15 cellular contexts compared by ENCODE assay signal in genomic region chr1:210358511-210359148, GRCh38. TPM values are rescaled to one million over a fixed set of nuclear protein-coding genes. Genes with fewer than 3 reads are reported as not detected.
A peak's percentile ranks its signal among the peaks of the same experiment; 100 is the strongest.
DNase-seq lines count a peak whose midpoint lies in the region; ATAC-seq and TF ChIP-seq lines count a peak whose summit lies in the region.
"Had no signal": no experiment of that assay in that cellular context is flagged by ENCODE, and none has a peak within 500 bp of the region (broad histone marks: within the 10 kb centered on the region; RNA-seq: fewer than 3 reads in every experiment).

No MANE protein-coding gene starts in this region.

- H3K4me1 Mint-ChIP-seq in endodermal cell (peaks cover 29% of the 10 kb centered on the region), progenitor cell of endocrine pancreas (ENCODE audit: low read depth) (peaks cover 6% of the 10 kb centered on the region)
- peaks cover 10% of the 10 kb centered on the region for H3K4me1 Mint-ChIP-seq in activated naive CD4-positive, alpha-beta T cell treated with anti-CD3 and anti-CD28 coated beads for 36 hours (ENCODE audit: low read depth)

- H3K36me3 ChIP-seq in HUES48 (ENCODE audit: control insufficient read depth, insufficient read depth, low read length) (no peaks in the 10 kb centered on the region), endodermal cell (ENCODE audit: control insufficient read depth, insufficient read depth, low read length) (no peaks in the 10 kb centered on the region), mucosa of descending colon (ENCODE audit: low read depth) (no peaks in the 10 kb centered on the region)
- H3K36me3 ChIP-seq: BLaER1, SJSA1 had no signal

- peak; percentile 37 for ATAC-seq in mucosa of descending colon
- ATAC-seq in GM18861 (IDR thresholded peaks at IDR 0.05; ENCODE audit: unreplicated experiment), result no peak

- H3K4me3 ChIP-seq in HUES48 (ENCODE audit: low read depth, low read length) (no peak overlapping the region), endodermal cell (ENCODE audit: low read length) (no peak overlapping the region), mucosa of descending colon (no peak overlapping the region)
- H3K4me3 ChIP-seq: BLaER1, SJSA1 had no signal

- H3K27me3 ChIP-seq in HUES48 (ENCODE audit: control insufficient read depth, insufficient read depth, low read length), result no peaks in the 10 kb centered on the region
- H3K27me3 ChIP-seq in endodermal cell (ENCODE audit: control insufficient read depth, insufficient read depth, low read length, poor library complexity, severe bottlenecking), result no peaks in the 10 kb centered on the region
- H3K27me3 ChIP-seq: BLaER1, SJSA1 had no signal

- H3K27ac Mint-ChIP-seq in endodermal cell (no peak overlapping the region), progenitor cell of endocrine pancreas (no peak overlapping the region)
- H3K27ac Mint-ChIP-seq in activated naive CD4-positive, alpha-beta T cell treated with anti-CD3 and anti-CD28 coated beads for 36 hours, result no peak overlapping the region

- H3K27ac ChIP-seq in HUES48 (ENCODE audit: low read depth, low read length) (peak overlapping the region; percentile 2), endodermal cell (ENCODE audit: low read depth, low read length) (no peak overlapping the region)
- H3K27ac ChIP-seq: BLaER1, RWPE1, SJSA1 had no signal

- no peaks in the 10 kb centered on the region for H3K36me3 Mint-ChIP-seq in endodermal cell (ENCODE audit: low read depth)
- no peaks in the 10 kb centered on the region for H3K36me3 Mint-ChIP-seq in activated naive CD4-positive, alpha-beta T cell treated with anti-CD3 and anti-CD28 coated beads for 36 hours (ENCODE audit: low read depth)
- no peaks in the 10 kb centered on the region for H3K36me3 Mint-ChIP-seq in progenitor cell of endocrine pancreas (ENCODE audit: insufficient read depth)

- DNase-seq in NCI-H69 (lab: John Stamatoyannopoulos, UW) (peak; percentile 78), endodermal cell (peak; percentile 55), mucosa of descending colon (peak in 1 of 3 donors; percentile 10), progenitor cell of endocrine pancreas (ENCODE audit: low spot score, unreplicated experiment) (no peak)
- no peak for DNase-seq in activated naive CD4-positive, alpha-beta T cell treated with anti-CD3 and anti-CD28 coated beads for 36 hours
- no peak for DNase-seq in activated CD4-positive, alpha-beta T cell treated with anti-CD3 and anti-CD28 coated beads, Interleukin-2, amount 50 U/mL, for 4 hours
- DNase-seq: NCI-H2029 treated with DMSO at 0.1 percent for 48 hours; NCI-H446 treated with DMSO at 0.1 percent for 48 hours; NK-92 treated with Interleukin-12 subunit alpha and Interleukin-12 subunit beta, amount 100 ng/mL, for 24 hours; SW 1271 had no signal

- H3K9me3 Mint-ChIP-seq in endodermal cell, result no peaks in the 10 kb centered on the region
- H3K9me3 Mint-ChIP-seq in activated naive CD4-positive, alpha-beta T cell treated with anti-CD3 and anti-CD28 coated beads for 36 hours, result no peaks in the 10 kb centered on the region
- no peaks in the 10 kb centered on the region for H3K9me3 Mint-ChIP-seq in progenitor cell of endocrine pancreas (ENCODE audit: low read depth)

- CTCF ChIA-PET in activated naive CD4-positive, alpha-beta T cell treated with anti-CD3 and anti-CD28 coated beads for 36 hours (lab: Charles Lee), result interaction anchor here (0.9 to 3.1 kb wide), 2 partner anchors 16 to 41 kb away, joined by 3 to 19 read pairs; no protein-coding TSS in a partner anchor

- H3K9me3 ChIP-seq in HUES48 (ENCODE audit: control insufficient read depth, insufficient read depth, low read length) (no peaks in the 10 kb centered on the region), endodermal cell (ENCODE audit: control insufficient read depth, low read length) (no peaks in the 10 kb centered on the region), mucosa of descending colon (no peaks in the 10 kb centered on the region)
- H3K9me3 ChIP-seq: BLaER1, SJSA1 had no signal

- WGBS in endodermal cell (ENCODE audit: insufficient coverage in 1 of 2, insufficient read length in 1 of 2), 2 experiments, result 40 to 44% methylated on average over 2 to 5 of the region's 5 CpGs

- H3K4me1 ChIP-seq in HUES48 (ENCODE audit: control insufficient read depth, insufficient read depth, low read length) (peaks cover 23% of the 10 kb centered on the region), endodermal cell (ENCODE audit: control insufficient read depth, insufficient read depth, low read length) (peaks cover 3% of the 10 kb centered on the region), mucosa of descending colon (ENCODE audit: low read depth) (peaks cover 3% of the 10 kb centered on the region)
- H3K4me1 ChIP-seq: SJSA1 had no signal

- TF ChIP-seq CTCF in endodermal cell (conservative IDR thresholded peaks at IDR 0.05), result no peak
- no peak for TF ChIP-seq CTCF in mucosa of descending colon (IDR thresholded peaks at IDR 0.05)
- TF ChIP-seq CTCF in progenitor cell of endocrine pancreas (IDR thresholded peaks at IDR 0.05; ENCODE audit: unreplicated experiment), result no peak

- H3K4me3 Mint-ChIP-seq in endodermal cell, result no peak overlapping the region
- H3K4me3 Mint-ChIP-seq in activated naive CD4-positive, alpha-beta T cell treated with anti-CD3 and anti-CD28 coated beads for 36 hours, result no peak overlapping the region
- no peak overlapping the region for H3K4me3 Mint-ChIP-seq in progenitor cell of endocrine pancreas (ENCODE audit: low read depth)

- intact Hi-C loops in mucosa of descending colon (cut with DNase I, micrococcal nuclease), result no loop called here
- intact Hi-C loops in activated naive CD4-positive, alpha-beta T cell treated with anti-CD3 and anti-CD28 coated beads for 36 hours (cut with micrococcal nuclease), result no loop called here

- no peak overlapping the region for H3K9ac ChIP-seq in HUES48 (ENCODE audit: low read depth, low read length)
- no peak overlapping the region for H3K9ac ChIP-seq in endodermal cell (ENCODE audit: extremely low read depth, low read length, poor library complexity, severe bottlenecking)
- H3K9ac ChIP-seq: BLaER1 had no signal

- H3K27me3 Mint-ChIP-seq in endodermal cell (ENCODE audit: insufficient read depth), result peaks cover 26% of the 10 kb centered on the region
- no peaks in the 10 kb centered on the region for H3K27me3 Mint-ChIP-seq in activated naive CD4-positive, alpha-beta T cell treated with anti-CD3 and anti-CD28 coated beads for 36 hours (ENCODE audit: low read depth)
- no peaks in the 10 kb centered on the region for H3K27me3 Mint-ChIP-seq in progenitor cell of endocrine pancreas

RNA-seq across cellular contexts. Expression of gene HHAT, which starts 29.9 kb away (rescaled TPM):
- total RNA-seq in endodermal cell, result 1 to 10 TPM; 6.9 to 9.8 TPM
- polyA plus RNA-seq in endodermal cell (2013, experiment 1 of 2), result 6.6 TPM
- polyA plus RNA-seq in endodermal cell (2013, experiment 2 of 2), result 5.7 TPM
- total RNA-seq in mucosa of descending colon, result 1 to 10 TPM; 4.1 to 8.6 (median 5.9) TPM
- 1 to 10 TPM; 3.6 to 3.9 TPM for total RNA-seq in activated naive CD4-positive, alpha-beta T cell treated with anti-CD3 and anti-CD28 coated beads for 36 hours
- total RNA-seq in progenitor cell of endocrine pancreas, result 13.7 and 14.7 TPM in 2 replicates

Comparison
In these comparisons a context has a peak if more than half of its experiments do, and no peak if none do; other contexts are left out.
1. DNase-seq: peak in NCI-H69 (single experiment) and endodermal cell (single experiment); none in activated naive CD4-positive, alpha-beta T cell treated with anti-CD3 and anti-CD28 coated beads for 36 hours (single experiment), progenitor cell of endocrine pancreas (single experiment) and activated CD4-positive, alpha-beta T cell treated with anti-CD3 and anti-CD28 coated beads, Interleukin-2, amount 50 U/mL, for 4 hours (0 of 2).